In the genomic region with DNA sequence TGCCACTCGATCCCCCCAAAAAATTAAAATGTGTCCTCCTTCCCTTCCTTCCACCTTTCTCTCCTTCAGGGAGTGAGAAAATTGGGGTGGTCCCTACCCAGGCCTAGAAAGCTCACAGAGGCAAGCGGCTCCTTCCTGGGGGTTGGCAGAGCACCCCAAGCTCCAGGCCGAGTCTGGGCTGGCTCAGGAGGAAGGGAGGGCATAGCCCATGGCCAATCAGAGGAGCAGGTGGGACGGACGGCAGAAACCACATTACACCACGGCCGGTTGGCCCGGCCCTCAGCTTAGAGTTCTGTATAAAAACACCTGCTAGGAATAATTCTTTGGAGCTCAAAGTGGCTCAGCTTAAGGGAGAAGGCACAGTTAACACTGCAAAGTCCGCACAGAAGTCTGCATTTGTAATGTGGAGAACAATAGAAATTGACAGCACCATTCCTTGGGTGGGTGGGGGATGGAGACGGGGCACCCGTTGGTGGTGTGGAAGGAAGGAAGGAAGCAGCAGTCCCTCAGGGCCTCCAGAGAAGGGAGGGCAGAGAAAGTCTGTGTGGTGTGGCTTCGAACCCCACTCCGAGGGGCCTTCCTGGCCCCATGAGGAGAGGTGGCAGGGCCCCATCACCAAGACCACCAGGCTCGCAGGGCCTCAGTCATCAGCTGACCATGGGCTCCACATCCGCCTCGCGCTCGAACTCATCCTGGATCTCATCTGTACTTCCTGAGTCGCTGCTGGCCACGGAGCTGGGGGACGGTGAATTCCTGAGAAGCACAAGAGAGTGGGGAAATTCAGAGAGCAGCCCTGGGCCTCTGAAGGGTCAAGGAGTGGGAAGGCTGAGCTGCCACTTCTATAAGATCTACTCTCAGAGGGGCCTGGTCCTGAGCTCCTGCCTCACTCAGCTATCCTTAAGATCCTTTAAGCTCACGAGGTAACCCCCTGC, we compare ENCODE assay signal across 10 cellular contexts. TPM values are rescaled to one million over a fixed set of nuclear protein-coding genes. Genes with fewer than 3 reads are reported as not detected.
DNase-seq lines count a peak whose midpoint lies in the region; TF ChIP-seq lines count a peak whose summit lies in the region.
"Had no signal": no experiment of that assay in that cellular context is flagged by ENCODE, and none has a peak within 500 bp of the region (broad histone marks: within the 10 kb centered on the region; RNA-seq: fewer than 3 reads in every experiment).

No MANE protein-coding gene starts in this region.

- H3K4me3 Mint-ChIP-seq in activated T-helper 2 cell treated with anti-CD3 and anti-CD28 coated beads, Interferon-gamma antibody, Interleukin-2, Interleukin-4, amounts not matched to agents 10 μg/mL and 5 μg/mL and 100 μg/mL, durations not matched to agents 14 hours and 24 hours and 36 hours (ENCODE audit: low read depth) = no peak overlapping the region

- TF ChIP-seq POLR2A in suprapubic skin (IDR thresholded peaks at IDR 0.05) = no peak

- H3K9me3 ChIP-seq in suprapubic skin = no peaks in the 10 kb centered on the region

- H3K4me1 Mint-ChIP-seq in activated T-helper 2 cell treated with anti-CD3 and anti-CD28 coated beads, Interferon-gamma antibody, Interleukin-2, Interleukin-4, amounts not matched to agents 10 μg/mL and 5 μg/mL and 100 μg/mL, durations not matched to agents 14 hours and 24 hours and 36 hours (ENCODE audit: low read depth) = peaks cover 17% of the 10 kb centered on the region

- H3K36me3 Mint-ChIP-seq in activated T-helper 2 cell treated with anti-CD3 and anti-CD28 coated beads, Interferon-gamma antibody, Interleukin-2, Interleukin-4, amounts not matched to agents 10 μg/mL and 5 μg/mL and 100 μg/mL, durations not matched to agents 14 hours and 24 hours and 36 hours (ENCODE audit: low read depth) = peaks cover 58% of the 10 kb centered on the region

- TF ChIP-seq CTCF in HL-60 (IDR thresholded peaks at IDR 0.05; ENCODE audit: insufficient read depth, low read length) (no peak), suprapubic skin (IDR thresholded peaks at IDR 0.05) (no peak), GM10248 (IDR thresholded peaks at IDR 0.05; ENCODE audit: control extremely low read depth, extremely low read depth, low read depth, missing control alignments) (no peak)

- DNase-seq in HL-60 (ENCODE audit: low read depth in 1 of 2, low spot score in 1 of 2) (peak in 1 of 2 experiments; percentile 87), iris pigment epithelial cell (ENCODE audit: low read depth) (peak; percentile 53), suprapubic skin (ENCODE audit: low spot score in 2 of 2) (no peak), GM10248 (ENCODE audit: extremely low spot score) (no peak), COR-L47 (lab: John Stamatoyannopoulos, UW) (no peak)
- DNase-seq in activated T-helper 2 cell treated with anti-CD3 and anti-CD28 coated beads, Interferon-gamma antibody, Interleukin-2, Interleukin-4, amounts not matched to agents 10 μg/mL and 5 μg/mL and 100 μg/mL, durations not matched to agents 14 hours and 24 hours and 36 hours (ENCODE audit: low spot score) = no peak
- DNase-seq in activated CD4-positive, CD25-positive, alpha-beta regulatory T cell treated with anti-CD3 and anti-CD28 coated beads, Interleukin-2, amount 50 U/mL, for 72 hours = no peak
- DNase-seq: effector CD4-positive, alpha-beta T cell had no signal

- H3K27me3 ChIP-seq in HL-60 (ENCODE audit: insufficient read depth, poor library complexity, severe bottlenecking) (no peaks in the 10 kb centered on the region), suprapubic skin (no peaks in the 10 kb centered on the region)

- CTCF ChIA-PET in GM10248 (lab: Yijun Ruan, JAX) = interaction anchor here (0.9 to 5.4 kb wide), 29 partner anchors 8 to 333 kb away, joined by 3 to 48 read pairs (median 5); no protein-coding TSS in a partner anchor

- no peak for TF ChIP-seq EP300 in suprapubic skin (IDR thresholded peaks at IDR 0.05)

- 40% methylated on average over 11 of the region's 22 CpGs for WGBS in suprapubic skin

- no peaks in the 10 kb centered on the region for H3K9me3 Mint-ChIP-seq in activated T-helper 2 cell treated with anti-CD3 and anti-CD28 coated beads, Interferon-gamma antibody, Interleukin-2, Interleukin-4, amounts not matched to agents 10 μg/mL and 5 μg/mL and 100 μg/mL, durations not matched to agents 14 hours and 24 hours and 36 hours

- H3K36me3 ChIP-seq in suprapubic skin = peaks cover 63% of the 10 kb centered on the region

- H3K27ac Mint-ChIP-seq in activated T-helper 2 cell treated with anti-CD3 and anti-CD28 coated beads, Interferon-gamma antibody, Interleukin-2, Interleukin-4, amounts not matched to agents 10 μg/mL and 5 μg/mL and 100 μg/mL, durations not matched to agents 14 hours and 24 hours and 36 hours = peak overlapping the region; percentile 40

- POLR2A ChIA-PET in GM10248 (lab: Yijun Ruan, JAX) = no interaction called here

- H3K27ac ChIP-seq in HL-60 (replicated peaks) (peak overlapping the region; percentile 83), suprapubic skin (peak overlapping the region; percentile 15)

- no peak overlapping the region for H3K4me3 ChIP-seq in HL-60 (replicated peaks; ENCODE audit: insufficient read depth, low read length)
- H3K4me3 ChIP-seq in suprapubic skin = no peak overlapping the region

- peaks cover 26% of the 10 kb centered on the region for H3K4me1 ChIP-seq in suprapubic skin

- no peaks in the 10 kb centered on the region for H3K27me3 Mint-ChIP-seq in activated T-helper 2 cell treated with anti-CD3 and anti-CD28 coated beads, Interferon-gamma antibody, Interleukin-2, Interleukin-4, amounts not matched to agents 10 μg/mL and 5 μg/mL and 100 μg/mL, durations not matched to agents 14 hours and 24 hours and 36 hours (ENCODE audit: low read depth)

- intact Hi-C loops in activated T-helper 2 cell treated with anti-CD3 and anti-CD28 coated beads, Interferon-gamma antibody, Interleukin-2, Interleukin-4, amounts not matched to agents 10 μg/mL and 5 μg/mL and 100 μg/mL, durations not matched to agents 14 hours and 24 hours and 36 hours (cut with micrococcal nuclease) = loop anchor here (2.0 to 5.0 kb wide), 4 partner anchors 44 to 333 kb away; no protein-coding TSS in a partner anchor

RNA-seq across cellular contexts. Expression of a gene that starts 5.8 kb away (rescaled TPM):
- 4.4 and 5.0 TPM in 2 replicates for total RNA-seq in activated T-helper 2 cell treated with anti-CD3 and anti-CD28 coated beads, Interferon-gamma antibody, Interleukin-2, Interleukin-4, amounts not matched to agents 10 μg/mL and 5 μg/mL and 100 μg/mL, durations not matched to agents 14 hours and 24 hours and 36 hours
- 10 to 100 TPM; 25.0 to 33.0 (median 29.6) TPM for total RNA-seq in suprapubic skin

RNA-seq across cellular contexts. Expression of a gene that starts 48.3 kb away (rescaled TPM):
- total RNA-seq in activated T-helper 2 cell treated with anti-CD3 and anti-CD28 coated beads, Interferon-gamma antibody, Interleukin-2, Interleukin-4, amounts not matched to agents 10 μg/mL and 5 μg/mL and 100 μg/mL, durations not matched to agents 14 hours and 24 hours and 36 hours = 48.5 and 49.4 TPM in 2 replicates
- 100 to 1,000 TPM; 327 to 569 (median 449) TPM for total RNA-seq in suprapubic skin

RNA-seq across cellular contexts. Expression of a gene that starts 48.7 kb away (rescaled TPM):
- total RNA-seq in activated T-helper 2 cell treated with anti-CD3 and anti-CD28 coated beads, Interferon-gamma antibody, Interleukin-2, Interleukin-4, amounts not matched to agents 10 μg/mL and 5 μg/mL and 100 μg/mL, durations not matched to agents 14 hours and 24 hours and 36 hours = not detected in 2 replicates
- total RNA-seq in suprapubic skin = 1 to 10 TPM in 2 of 4 donors, under 1 TPM in 1, not detected in 1; 0.38 to 1.3 (median 1.2) TPM
- total RNA-seq: HT1080, left lobe of liver had no signal
